In the genomic region with DNA sequence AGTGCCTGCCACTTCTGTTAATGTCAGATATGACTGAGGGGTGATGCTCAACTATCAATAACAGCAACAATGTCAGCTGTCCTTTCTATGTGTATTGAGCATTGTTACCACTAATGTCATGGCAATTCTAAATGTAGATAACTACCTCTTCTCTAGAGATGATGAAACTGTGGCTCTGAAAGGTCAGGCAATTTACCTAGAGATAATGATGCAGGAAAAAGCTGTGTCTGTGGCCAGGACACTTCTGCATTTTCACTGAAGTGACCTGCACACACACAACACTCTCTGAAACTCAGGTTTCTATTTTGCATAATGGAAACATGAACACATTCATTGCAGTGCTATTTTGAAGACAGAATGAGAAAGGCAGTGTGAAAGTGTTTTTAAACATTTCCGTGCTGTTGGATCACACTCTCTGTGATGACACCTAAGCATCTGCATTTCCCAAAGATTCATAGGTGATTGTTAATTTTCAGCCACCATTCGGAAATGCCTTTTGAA, we compare ENCODE assay signal across 15 cellular contexts.
DNase-seq lines count a peak whose midpoint lies in the region; ATAC-seq, FAIRE-seq and TF ChIP-seq lines count a peak whose summit lies in the region.
"Had no signal": no experiment of that assay in that cellular context is flagged by ENCODE, and none has a peak within 500 bp of the region (broad histone marks: within the 10 kb centered on the region; RNA-seq: fewer than 3 reads in every experiment).

No MANE protein-coding gene starts in this region.

- DNase-seq in GM10248 (ENCODE audit: extremely low spot score) (peak; percentile 64), GM19239 (ENCODE audit: insufficient read length, low spot score) (peak; percentile 16), D721Med (ENCODE audit: insufficient read length, low spot score) (no peak), NCI-H2081 (lab: John Stamatoyannopoulos, UW) (no peak), NCI-H146 treated with DMSO at 0.1 percent for 48 hours (lab: John Stamatoyannopoulos, UW; ENCODE audit: unreplicated experiment) (no peak), retina (no peak)
- DNase-seq: activated CD4-positive, alpha-beta T cell treated with anti-CD3 and anti-CD28 coated beads, Interleukin-2, amount 10 ng/mL, durations not matched to agents 24 days and 14 days; activated naive CD4-positive, alpha-beta T cell treated with anti-CD3 and anti-CD28 coated beads for 36 hours; DMS79; foreskin keratinocyte; HCEC 1CT; left cardiac atrium had no signal

- TF ChIP-seq CTCF in GM10248 (IDR thresholded peaks at IDR 0.05; ENCODE audit: control extremely low read depth, extremely low read depth, low read depth, missing control alignments) (no peak), D721Med (IDR thresholded peaks at IDR 0.05; ENCODE audit: insufficient read depth, missing control alignments) (no peak)

- peak; percentile 98 for FAIRE-seq in GM19239 (lab: Jason Lieb, UNC)
- no peak for FAIRE-seq in D721Med (lab: Jason Lieb, UNC)
- FAIRE-seq: A204.1 had no signal

- POLR2A ChIA-PET in GM10248 (lab: Yijun Ruan, JAX): interaction anchor here (0.5 to 0.8 kb wide), 2 partner anchors 9 to 59 kb away, joined by 3 read pairs; no protein-coding TSS in a partner anchor

- ATAC-seq in HG02588 (IDR thresholded peaks at IDR 0.05; ENCODE audit: unreplicated experiment) (peak; percentile 97), HG03280 (IDR thresholded peaks at IDR 0.05; ENCODE audit: unreplicated experiment) (peak; percentile 99)
- ATAC-seq: foreskin keratinocyte, left cardiac atrium had no signal

- CTCF ChIA-PET in GM10248 (lab: Yijun Ruan, JAX): interaction anchor here (2.7 kb wide), 1 partner anchor 9 kb away, joined by 16 read pairs; no protein-coding TSS in a partner anchor

Comparison
In these comparisons a context has a peak if more than half of its experiments do, and no peak if none do; other contexts are left out.
1. DNase-seq: peak in GM10248 (single experiment) and GM19239 (single experiment); none in D721Med (single experiment), NCI-H2081 (0 of 2), NCI-H146 treated with DMSO at 0.1 percent for 48 hours (single experiment) and retina (single experiment).